Comparison of ENCODE assay signal across 20 cellular contexts in genomic region chr6:4270799-4271198, GRCh38.
DNase-seq lines count a peak whose midpoint lies in the region; ATAC-seq and TF ChIP-seq lines count a peak whose summit lies in the region.
"Had no signal": no experiment of that assay in that cellular context is flagged by ENCODE, and none has a peak within 500 bp of the region (broad histone marks: within the 10 kb centered on the region; RNA-seq: fewer than 3 reads in every experiment).

No MANE protein-coding gene starts in this region.

- H3K36me3 ChIP-seq in breast epithelium (no peaks in the 10 kb centered on the region), mesendoderm (ENCODE audit: control insufficient read depth, insufficient read depth, low read length) (no peaks in the 10 kb centered on the region)
- H3K36me3 ChIP-seq: HAP-1 had no signal

- DNase-seq in MCF 10A (ENCODE audit: unreplicated experiment) (peak; percentile 71), breast epithelium (ENCODE audit: low spot score in 2 of 2) (no peak), amniotic epithelial cell (ENCODE audit: low read depth) (peak; percentile 48), fibroblast of mammary gland (ENCODE audit: low read depth) (peak; percentile 68), mesendoderm (no peak)
- DNase-seq: activated gamma-delta T cell; CD8-positive, alpha-beta T cell; GF-D8; glutamatergic neuron; islet precursor cell; midbrain; NCI-H1048; SHP77; stimulated activated CD4-positive, alpha-beta T cell treated with anti-CD3 and anti-CD28 coated beads, Interleukin-4, amount 100 ng/mL, for 1 hour had no signal

- no peak overlapping the region for H3K56ac ChIP-seq in mesendoderm (ENCODE audit: low read length)

- no peaks in the 10 kb centered on the region for H3K36me3 Mint-ChIP-seq in MCF 10A (ENCODE audit: insufficient read depth, unreplicated experiment)
- H3K36me3 Mint-ChIP-seq in stimulated activated memory B cell treated with anti-CD40 and anti-IgM and Interleukin-4, amounts not matched to agents 10 μg/mL and 1 μg/mL and 100 μg/mL, for 72 hours, result no peaks in the 10 kb centered on the region
- H3K36me3 Mint-ChIP-seq: brain; CD8-positive, alpha-beta T cell; IgD-negative memory B cell had no signal

- H3K4me3 ChIP-seq in breast epithelium, result no peak overlapping the region
- no peak overlapping the region for H3K4me3 ChIP-seq in fibroblast of mammary gland (ENCODE audit: control insufficient read depth, low read depth, low read length)
- no peak overlapping the region for H3K4me3 ChIP-seq in mesendoderm (ENCODE audit: low read length)
- H3K4me3 ChIP-seq: HAP-1 had no signal

- H3K4ac ChIP-seq in mesendoderm (ENCODE audit: low read depth, low read length), result no peak overlapping the region

- peaks cover 14% of the 10 kb centered on the region for H3K9me3 Mint-ChIP-seq in MCF 10A (ENCODE audit: unreplicated experiment)
- no peaks in the 10 kb centered on the region for H3K9me3 Mint-ChIP-seq in stimulated activated memory B cell treated with anti-CD40 and anti-IgM and Interleukin-4, amounts not matched to agents 10 μg/mL and 1 μg/mL and 100 μg/mL, for 72 hours
- H3K9me3 Mint-ChIP-seq: CD8-positive, alpha-beta T cell had no signal

- no peak overlapping the region for H3K27ac Mint-ChIP-seq in MCF 10A (ENCODE audit: low read depth, unreplicated experiment)
- H3K27ac Mint-ChIP-seq in stimulated activated memory B cell treated with anti-CD40 and anti-IgM and Interleukin-4, amounts not matched to agents 10 μg/mL and 1 μg/mL and 100 μg/mL, for 72 hours, result no peak overlapping the region
- H3K27ac Mint-ChIP-seq: CD8-positive, alpha-beta T cell; IgD-negative memory B cell had no signal

- no peak overlapping the region for H2BK120ac ChIP-seq in mesendoderm (ENCODE audit: low read depth, low read length)

- TF ChIP-seq POLR2A in breast epithelium (IDR thresholded peaks at IDR 0.05), result no peak

- H3K23ac ChIP-seq in mesendoderm (ENCODE audit: low read length), result no peak overlapping the region

- H3K4me1 ChIP-seq in breast epithelium (no peaks in the 10 kb centered on the region), mesendoderm (ENCODE audit: control insufficient read depth, low read depth, low read length) (no peaks in the 10 kb centered on the region)
- H3K4me1 ChIP-seq: HAP-1 had no signal

- H3K9me3 ChIP-seq in breast epithelium, result no peaks in the 10 kb centered on the region
- H3K9me3 ChIP-seq: HAP-1 had no signal

- no peak overlapping the region for H4K8ac ChIP-seq in mesendoderm (ENCODE audit: low read depth, low read length)

- CTCF ChIA-PET in MCF 10A (lab: Yijun Ruan, JAX), result interaction anchor here (0.7 kb wide), 1 partner anchor 361 kb away, joined by 3 read pairs; no protein-coding TSS in a partner anchor

- no peaks in the 10 kb centered on the region for H3K79me1 ChIP-seq in mesendoderm (ENCODE audit: low read length)

- H3K27me3 ChIP-seq in breast epithelium (no peaks in the 10 kb centered on the region), mesendoderm (ENCODE audit: insufficient read depth, low read length, poor library complexity) (no peaks in the 10 kb centered on the region)

- no peak for ATAC-seq in stimulated activated memory B cell treated with anti-CD40 and anti-IgM and Interleukin-4, amounts not matched to agents 10 μg/mL and 1 μg/mL and 100 μg/mL, for 72 hours
- ATAC-seq in HG03025 (IDR thresholded peaks at IDR 0.05; ENCODE audit: low FRiP score, unreplicated experiment) (no peak), HG03175 (IDR thresholded peaks at IDR 0.05; ENCODE audit: unreplicated experiment) (no peak)
- ATAC-seq: CD8-positive, alpha-beta T cell had no signal

- no peak overlapping the region for H3K4me2 ChIP-seq in mesendoderm (ENCODE audit: low read length)

- POLR2A ChIA-PET in MCF 10A (lab: Yijun Ruan, JAX), result interaction anchor here (0.7 to 2.3 kb wide), 4 partner anchors 8 to 512 kb away, joined by 3 to 18 read pairs (median 3); no protein-coding TSS in a partner anchor

- no peak overlapping the region for H2BK5ac ChIP-seq in mesendoderm (ENCODE audit: low read length)

- intact Hi-C loops in MCF 10A (cut with micrococcal nuclease), result no loop called here
- intact Hi-C loops in breast epithelium (cut with DNase I; ENCODE audit: low total_unique reads), result no loop called here

- BruUV-seq in MCF 10A (replicated peaks; lab: Mats Ljungman, UMichigan), result no TSS peak

- H3K4me1 Mint-ChIP-seq in MCF 10A (ENCODE audit: insufficient read depth, unreplicated experiment), result peaks cover 10% of the 10 kb centered on the region
- H3K4me1 Mint-ChIP-seq in stimulated activated memory B cell treated with anti-CD40 and anti-IgM and Interleukin-4, amounts not matched to agents 10 μg/mL and 1 μg/mL and 100 μg/mL, for 72 hours, result no peaks in the 10 kb centered on the region
- H3K4me1 Mint-ChIP-seq: IgD-negative memory B cell had no signal

- TF ChIP-seq CTCF in MCF 10A (IDR thresholded peaks at IDR 0.05; ENCODE audit: unreplicated experiment), result no peak
- TF ChIP-seq CTCF in breast epithelium (IDR thresholded peaks at IDR 0.05), result no peak
- no peak for TF ChIP-seq CTCF in fibroblast of mammary gland (conservative IDR thresholded peaks at IDR 0.05; ENCODE audit: control insufficient read depth, insufficient read depth, low read depth, low read length)

- H3K18ac ChIP-seq in mesendoderm (ENCODE audit: low read length), result no peak overlapping the region

- H3K9ac ChIP-seq in mesendoderm (ENCODE audit: low read length), result no peak overlapping the region

- H3K4me3 Mint-ChIP-seq in MCF 10A (ENCODE audit: unreplicated experiment), result no peak overlapping the region
- H3K4me3 Mint-ChIP-seq in stimulated activated memory B cell treated with anti-CD40 and anti-IgM and Interleukin-4, amounts not matched to agents 10 μg/mL and 1 μg/mL and 100 μg/mL, for 72 hours, result no peak overlapping the region
- H3K4me3 Mint-ChIP-seq: brain; CD8-positive, alpha-beta T cell; IgD-negative memory B cell had no signal

- peaks cover 13% of the 10 kb centered on the region for H3K27me3 Mint-ChIP-seq in MCF 10A (ENCODE audit: insufficient read depth, unreplicated experiment)
- H3K27me3 Mint-ChIP-seq in stimulated activated memory B cell treated with anti-CD40 and anti-IgM and Interleukin-4, amounts not matched to agents 10 μg/mL and 1 μg/mL and 100 μg/mL, for 72 hours, result no peaks in the 10 kb centered on the region

- no CpG with 5 or more reads among the region's 1 CpG for WGBS in mesendoderm (ENCODE audit: extremely low coverage, insufficient coverage, low lambda C conversion rate)

- no peaks in the 10 kb centered on the region for H3K79me2 ChIP-seq in mesendoderm (ENCODE audit: control insufficient read depth, insufficient read depth, low read length)

- no peak overlapping the region for H2BK15ac ChIP-seq in mesendoderm (replicated peaks; ENCODE audit: low read depth)

- no peak overlapping the region for H2AK5ac ChIP-seq in mesendoderm (ENCODE audit: low read length)

- H4K5ac ChIP-seq in mesendoderm (ENCODE audit: low read length), result no peak overlapping the region

- H3K27ac ChIP-seq in breast epithelium (no peak overlapping the region), mesendoderm (ENCODE audit: low read depth, low read length) (no peak overlapping the region)

Comparison
In these comparisons a context has a peak if more than half of its experiments do, and no peak if none do; other contexts are left out.
1. DNase-seq: peak in MCF 10A (single experiment), amniotic epithelial cell (single experiment) and fibroblast of mammary gland (single experiment); none in breast epithelium (0 of 2) and mesendoderm (single experiment).